19 cellular contexts compared by ENCODE assay signal in genomic region chr2:30312916-30313315, GRCh38.
"Had no signal": no experiment of that assay in that cellular context is flagged by ENCODE, and none has a peak within 500 bp of the region (broad histone marks: within the 10 kb centered on the region; RNA-seq: fewer than 3 reads in every experiment).

No MANE protein-coding gene starts in this region.

- H3K27ac Mint-ChIP-seq: activated CD4-positive, alpha-beta memory T cell treated with anti-CD3 and anti-CD28 coated beads, Interleukin-2, amount 10 ng/mL, durations not matched to agents 7 days and 5 days; nephron progenitor cell; stimulated activated naive CD8-positive, alpha-beta T cell treated with anti-CD3 and anti-CD28 coated beads, Interleukin-15, amount 100 ng/mL, for 72 hours; T-helper 1 cell treated with Interleukin-12 subunit alpha and Interleukin-12 subunit beta and Interleukin-4 antibody, amounts not matched to agents 30 μg/mL and 1 μg/mL, for 36 hours had no signal

- H3K4me1 ChIP-seq: foreskin keratinocyte, lower lobe of right lung, right lobe of liver, suprapubic skin, tibial nerve had no signal

- H3K36me3 ChIP-seq: lower lobe of right lung, right lobe of liver, suprapubic skin, tibial nerve had no signal

- H3K4me3 ChIP-seq: lower lobe of right lung, right lobe of liver, skin epidermis, suprapubic skin, tibial nerve had no signal

- H3K4me3 Mint-ChIP-seq: activated CD4-positive, alpha-beta memory T cell treated with anti-CD3 and anti-CD28 coated beads, Interleukin-2, amount 10 ng/mL, durations not matched to agents 7 days and 5 days; nephron progenitor cell; stimulated activated naive CD8-positive, alpha-beta T cell treated with anti-CD3 and anti-CD28 coated beads, Interleukin-15, amount 100 ng/mL, for 72 hours; T-helper 1 cell treated with Interleukin-12 subunit alpha and Interleukin-12 subunit beta and Interleukin-4 antibody, amounts not matched to agents 30 μg/mL and 1 μg/mL, for 36 hours had no signal

- DNase-seq: activated CD4-positive, alpha-beta memory T cell treated with anti-CD3 and anti-CD28 coated beads, Interleukin-2, amount 10 ng/mL, durations not matched to agents 7 days and 5 days; activated CD4-positive, alpha-beta T cell treated with anti-CD3 and anti-CD28 coated beads for 48 hours; activated CD4-positive, CD25-positive, alpha-beta regulatory T cell; activated effector memory CD4-positive, alpha-beta T cell treated with anti-CD3 and anti-CD28 coated beads, Interleukin-2, amount 50 U/mL, for 16 hours; activated naive CD4-positive, alpha-beta T cell treated with anti-CD3 and anti-CD28 coated beads, Interleukin-2, amount 50 U/mL, for 16 hours; central memory CD4-positive, alpha-beta T cell; dermis blood vessel endothelial cell; effector CD8-positive, alpha-beta T cell; foreskin keratinocyte; lower lobe of right lung; nephron progenitor cell; right lobe of liver; stimulated activated CD4-positive, alpha-beta T cell treated with anti-CD3 and anti-CD28 coated beads, Interleukin-1b, Interleukin-23, amount 100 ng/mL, for 48 hours; stimulated activated naive CD8-positive, alpha-beta T cell treated with anti-CD3 and anti-CD28 coated beads, Interleukin-15, amount 100 ng/mL, for 72 hours had no signal

- ATAC-seq: foreskin keratinocyte; left lobe of liver; lower lobe of right lung; right lobe of liver; stimulated activated naive CD8-positive, alpha-beta T cell treated with anti-CD3 and anti-CD28 coated beads, Interleukin-15, amount 100 ng/mL, for 72 hours had no signal

- H3K27ac ChIP-seq: foreskin keratinocyte, lower lobe of right lung, right lobe of liver, skin epidermis, suprapubic skin, tibial nerve had no signal

- H3K27me3 Mint-ChIP-seq: activated CD4-positive, alpha-beta memory T cell treated with anti-CD3 and anti-CD28 coated beads, Interleukin-2, amount 10 ng/mL, durations not matched to agents 7 days and 5 days; stimulated activated naive CD8-positive, alpha-beta T cell treated with anti-CD3 and anti-CD28 coated beads, Interleukin-15, amount 100 ng/mL, for 72 hours had no signal

- H3K27me3 ChIP-seq: foreskin keratinocyte, right lobe of liver, suprapubic skin, tibial nerve had no signal

- H3K9me3 ChIP-seq: lower lobe of right lung, right lobe of liver, suprapubic skin, tibial nerve had no signal
